ENCODE assay signal across 21 cellular contexts in the genomic region with DNA sequence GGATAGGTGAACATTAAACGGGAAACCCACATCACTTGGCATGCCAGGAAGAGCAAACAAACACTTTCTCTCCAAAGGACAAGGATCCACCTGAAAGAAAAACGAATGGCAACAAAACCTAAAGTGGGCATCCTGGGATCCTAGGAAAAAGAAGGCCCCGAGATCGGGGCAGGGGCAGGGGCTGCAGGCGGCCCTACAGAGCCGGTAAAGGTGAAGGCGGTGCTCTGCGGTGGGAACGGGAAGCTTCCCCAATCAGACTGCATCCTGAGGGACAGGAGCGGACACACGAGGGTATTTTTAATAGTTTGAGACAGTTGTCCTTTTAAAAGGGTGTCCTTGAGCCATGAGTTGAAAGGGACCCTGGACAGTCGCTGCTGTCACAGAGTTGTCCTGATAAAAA. TPM values are rescaled to one million over a fixed set of nuclear protein-coding genes. Genes with fewer than 3 reads are reported as not detected.
"Had no signal": no experiment of that assay in that cellular context is flagged by ENCODE, and none has a peak within 500 bp of the region (broad histone marks: within the 10 kb centered on the region; RNA-seq: fewer than 3 reads in every experiment).

No MANE protein-coding gene starts in this region.

- H3K27ac Mint-ChIP-seq: naive thymus-derived CD4-positive, alpha-beta T cell; nephron progenitor cell had no signal

- H3K4me1 ChIP-seq: heart right ventricle, stomach had no signal

- DNase-seq: cortex of kidney; dorsolateral prefrontal cortex; effector CD8-positive, alpha-beta T cell; heart right ventricle; left colon; left ventricle myocardium superior; mesenchymal stem cell; naive thymus-derived CD4-positive, alpha-beta T cell; nephron progenitor cell; small intestine; stimulated activated CD4-positive, alpha-beta T cell treated with anti-CD3 and anti-CD28 coated beads, Interleukin-12 subunit alpha, Interleukin-12 subunit beta, amount 100 ng/mL, for 4 hours; stimulated activated naive CD4-positive, alpha-beta T cell; stomach; substantia nigra; trophoblast cell had no signal

- H3K27ac ChIP-seq: dorsolateral prefrontal cortex, heart right ventricle, neutrophil, stomach had no signal

- H3K4me3 ChIP-seq: heart right ventricle, lung, stomach had no signal

- H3K36me3 ChIP-seq: heart right ventricle, neutrophil, stomach had no signal

- H3K9me3 ChIP-seq: neutrophil had no signal

- H3K4me3 Mint-ChIP-seq: naive thymus-derived CD4-positive, alpha-beta T cell; nephron progenitor cell had no signal

RNA-seq across cellular contexts. Expression of a gene that starts 24.9 kb away (rescaled TPM):
- total RNA-seq: fibroblast of lung; glomerular endothelial cell; left colon; left ventricle myocardium superior; lung; naive thymus-derived CD4-positive, alpha-beta T cell; osteoblast; pulmonary artery endothelial cell had no signal
